In the genomic region with DNA sequence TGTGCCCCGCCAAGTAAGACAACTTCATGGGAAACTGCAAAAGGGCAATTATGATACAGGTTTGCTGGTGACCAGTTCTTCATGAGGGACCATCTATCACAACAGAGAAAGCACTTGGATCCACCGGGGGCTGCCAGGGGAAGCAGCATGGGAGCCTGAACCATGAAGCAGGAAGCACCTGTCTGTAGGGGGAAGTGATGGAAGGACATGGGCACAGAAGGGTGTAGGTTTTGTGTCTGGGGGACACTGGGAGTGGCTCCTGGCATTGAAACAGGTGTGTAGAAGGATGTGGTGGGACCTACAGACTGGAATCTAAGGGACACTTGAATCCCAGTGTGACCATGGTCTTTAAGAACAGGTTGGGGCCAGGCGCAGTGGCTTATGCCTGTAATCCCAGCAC, we compare ENCODE assay signal across 1 cellular context.
TF ChIP-seq lines count a peak whose summit lies in the region.

No MANE protein-coding gene starts in this region.

TF ChIP-seq in IMR-90, 13 proteins besides CTCF, POLR2A, EP300 and RAD21:
- TF ChIP-seq MAZ (IDR thresholded peaks at IDR 0.05; ENCODE audit: borderline replicate concordance, low read depth, low read length), result no peak
- TF ChIP-seq USF2 (IDR thresholded peaks at IDR 0.05; ENCODE audit: low read depth, low read length), result no peak
- TF ChIP-seq RFX5 (IDR thresholded peaks at IDR 0.05; ENCODE audit: low read depth, low read length), result no peak
- TF ChIP-seq MXI1 (IDR thresholded peaks at IDR 0.05; ENCODE audit: borderline replicate concordance, low read depth, low read length), result no peak
- TF ChIP-seq FOS (IDR thresholded peaks at IDR 0.05; ENCODE audit: low read depth, low read length), result no peak
- no peak for TF ChIP-seq NFE2L2 (IDR thresholded peaks at IDR 0.05; ENCODE audit: low read depth, low read length)
- TF ChIP-seq BHLHE40 (IDR thresholded peaks at IDR 0.05; ENCODE audit: low read depth, low read length), result no peak
- TF ChIP-seq, protein P1, sequence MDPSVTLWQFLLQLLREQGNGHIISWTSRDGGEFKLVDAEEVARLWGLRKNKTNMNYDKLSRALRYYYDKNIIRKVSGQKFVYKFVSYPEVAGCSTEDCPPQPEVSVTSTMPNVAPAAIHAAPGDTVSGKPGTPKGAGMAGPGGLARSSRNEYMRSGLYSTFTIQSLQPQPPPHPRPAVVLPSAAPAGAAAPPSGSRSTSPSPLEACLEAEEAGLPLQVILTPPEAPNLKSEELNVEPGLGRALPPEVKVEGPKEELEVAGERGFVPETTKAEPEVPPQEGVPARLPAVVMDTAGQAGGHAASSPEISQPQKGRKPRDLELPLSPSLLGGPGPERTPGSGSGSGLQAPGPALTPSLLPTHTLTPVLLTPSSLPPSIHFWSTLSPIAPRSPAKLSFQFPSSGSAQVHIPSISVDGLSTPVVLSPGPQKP (IDR thresholded peaks at IDR 0.05; ENCODE audit: borderline replicate concordance, low read depth, low read length), result no peak
